Comparison of ENCODE assay signal across 11 cellular contexts in genomic region chr11:121696177-121696863, GRCh38.
DNase-seq lines count a peak whose midpoint lies in the region; ATAC-seq and TF ChIP-seq lines count a peak whose summit lies in the region.
"Had no signal": no experiment of that assay in that cellular context is flagged by ENCODE, and none has a peak within 500 bp of the region (broad histone marks: within the 10 kb centered on the region; RNA-seq: fewer than 3 reads in every experiment).

No MANE protein-coding gene starts in this region.

- intact Hi-C loops in tibial artery (cut with DNase I; ENCODE audit: low total_unique reads): no loop called here

- no peaks in the 10 kb centered on the region for H3K9me3 ChIP-seq in tibial artery
- H3K9me3 ChIP-seq: A549 had no signal

- H3K27me3 ChIP-seq in foreskin keratinocyte (peaks cover 25% of the 10 kb centered on the region), tibial artery (no peaks in the 10 kb centered on the region)

- ATAC-seq in foreskin keratinocyte: peak; percentile 20
- ATAC-seq: A549 had no signal

- no peaks in the 10 kb centered on the region for H3K36me3 ChIP-seq in tibial artery

- no peak overlapping the region for H3K27ac ChIP-seq in foreskin keratinocyte
- H3K27ac ChIP-seq in tibial artery: peak overlapping the region; percentile 69 to 84
- H3K27ac ChIP-seq: A549 had no signal

- H3K36me3 Mint-ChIP-seq in nephron (ENCODE audit: low read depth): no peaks in the 10 kb centered on the region
- no peaks in the 10 kb centered on the region for H3K36me3 Mint-ChIP-seq in activated naive CD8-positive, alpha-beta T cell treated with anti-CD3 and anti-CD28 coated beads for 36 hours

- peaks cover 50% of the 10 kb centered on the region for H3K4me1 Mint-ChIP-seq in nephron
- H3K4me1 Mint-ChIP-seq in activated naive CD8-positive, alpha-beta T cell treated with anti-CD3 and anti-CD28 coated beads for 36 hours: no peaks in the 10 kb centered on the region

- peak overlapping the region; percentile 6 to 35 for H3K4me3 ChIP-seq in tibial artery
- H3K4me3 ChIP-seq: A549 had no signal

- no peaks in the 10 kb centered on the region for H3K4me1 ChIP-seq in foreskin keratinocyte
- H3K4me1 ChIP-seq in tibial artery: peaks cover 0 to 18% (median 10%) of the 10 kb centered on the region in 4 donors
- H3K4me1 ChIP-seq: A549 had no signal

- peak in 2 of 3 experiments; percentile 24 to 54 for DNase-seq in NCI-H1417 (lab: John Stamatoyannopoulos, UW)
- no peak for DNase-seq in NCI-H1417 treated with DMSO at 0.1 percent for 48 hours (lab: John Stamatoyannopoulos, UW)
- peak in 1 of 2 donors; percentile 37 for DNase-seq in foreskin keratinocyte
- peak in 1 of 2 donors; percentile 73 for DNase-seq in tibial artery
- no peak for DNase-seq in activated naive CD8-positive, alpha-beta T cell treated with anti-CD3 and anti-CD28 coated beads for 36 hours
- no peak for DNase-seq in activated CD4-positive, alpha-beta T cell treated with anti-CD3 and anti-CD28 coated beads for 1 hour
- no peak for DNase-seq in NCI-H187 treated with DMSO at 0.1 percent for 48 hours (lab: John Stamatoyannopoulos, UW)
- DNase-seq: activated CD8-positive, alpha-beta memory T cell treated with anti-CD3 and anti-CD28 coated beads, Interleukin-2, amount 50 U/mL, for 4 hours had no signal

- H3K9me3 Mint-ChIP-seq in nephron: no peaks in the 10 kb centered on the region
- no peaks in the 10 kb centered on the region for H3K9me3 Mint-ChIP-seq in activated naive CD8-positive, alpha-beta T cell treated with anti-CD3 and anti-CD28 coated beads for 36 hours
- H3K9me3 Mint-ChIP-seq: T-helper 2 cell treated with Interferon-gamma antibody and Interleukin-4, amounts not matched to agents 5 μg/mL and 100 μg/mL, for 36 hours had no signal

- H3K4me3 Mint-ChIP-seq in nephron: no peak overlapping the region
- no peak overlapping the region for H3K4me3 Mint-ChIP-seq in activated naive CD8-positive, alpha-beta T cell treated with anti-CD3 and anti-CD28 coated beads for 36 hours
- H3K4me3 Mint-ChIP-seq: T-helper 2 cell treated with Interferon-gamma antibody and Interleukin-4, amounts not matched to agents 5 μg/mL and 100 μg/mL, for 36 hours had no signal

- peak overlapping the region; percentile 2 to 59 (median 59) for H3K27ac Mint-ChIP-seq in nephron
- no peak overlapping the region for H3K27ac Mint-ChIP-seq in activated naive CD8-positive, alpha-beta T cell treated with anti-CD3 and anti-CD28 coated beads for 36 hours
- H3K27ac Mint-ChIP-seq: T-helper 2 cell treated with Interferon-gamma antibody and Interleukin-4, amounts not matched to agents 5 μg/mL and 100 μg/mL, for 36 hours had no signal

- H3K27me3 Mint-ChIP-seq in nephron (ENCODE audit: low read depth): no peaks in the 10 kb centered on the region
- peaks cover 5% of the 10 kb centered on the region for H3K27me3 Mint-ChIP-seq in activated naive CD8-positive, alpha-beta T cell treated with anti-CD3 and anti-CD28 coated beads for 36 hours

- TF ChIP-seq CTCF in foreskin keratinocyte (conservative IDR thresholded peaks at IDR 0.05): no peak
- TF ChIP-seq CTCF in nephron (IDR thresholded peaks at IDR 0.05; ENCODE audit: unreplicated experiment in 3 of 3): no peak
- no peak for TF ChIP-seq CTCF in tibial artery (IDR thresholded peaks at IDR 0.05)

Comparison
In these comparisons a context has a peak if more than half of its experiments do, and no peak if none do; other contexts are left out.
1. DNase-seq: peak in NCI-H1417 (2 of 3); none in NCI-H1417 treated with DMSO at 0.1 percent for 48 hours (single experiment), activated naive CD8-positive, alpha-beta T cell treated with anti-CD3 and anti-CD28 coated beads for 36 hours (single experiment), activated CD4-positive, alpha-beta T cell treated with anti-CD3 and anti-CD28 coated beads for 1 hour (single experiment) and NCI-H187 treated with DMSO at 0.1 percent for 48 hours (single experiment).